In genomic region chr14:54805521-54806322, GRCh38 we compare ENCODE assay signal across 8 cellular contexts.
A peak's percentile ranks its signal among the peaks of the same experiment; 100 is the strongest.
DNase-seq lines count a peak whose midpoint lies in the region; ATAC-seq and TF ChIP-seq lines count a peak whose summit lies in the region.

No MANE protein-coding gene starts in this region.

- H2BK12ac ChIP-seq in mesenchymal stem cell (ENCODE audit: low read length in 2 of 2): no peak overlapping the region

- H3K4me1 ChIP-seq in effector memory CD4-positive, alpha-beta T cell (ENCODE audit: control insufficient read depth, insufficient read depth, low read length, poor library complexity, severe bottlenecking): no peaks in the 10 kb centered on the region
- H3K4me1 ChIP-seq in mesenchymal stem cell (ENCODE audit: control insufficient read depth, insufficient read depth, low read depth, low read length): peaks cover 3% of the 10 kb centered on the region

- H3K9ac ChIP-seq in mesenchymal stem cell (ENCODE audit: low read length): peak overlapping the region; percentile 28

- peak; percentile 67 for ATAC-seq in HG03280 (IDR thresholded peaks at IDR 0.05; ENCODE audit: unreplicated experiment)
- ATAC-seq in activated CD8-positive, alpha-beta T cell treated with anti-CD3 and anti-CD28 coated beads for 36 hours: peak; percentile 88

- no peak overlapping the region for H4K91ac ChIP-seq in mesenchymal stem cell (ENCODE audit: low read length)

- no peaks in the 10 kb centered on the region for H3K79me1 ChIP-seq in mesenchymal stem cell (replicated peaks; ENCODE audit: low read length, poor library complexity, severe bottlenecking)

- peaks cover 2% of the 10 kb centered on the region for H3K4me1 Mint-ChIP-seq in activated CD8-positive, alpha-beta T cell treated with anti-CD3 and anti-CD28 coated beads for 36 hours (ENCODE audit: low read depth)

- H3K4ac ChIP-seq in mesenchymal stem cell (ENCODE audit: low read depth in 1 of 2, low read length in 2 of 2): no peak overlapping the region

- no peak overlapping the region for H2AK5ac ChIP-seq in mesenchymal stem cell (ENCODE audit: low read length, severe bottlenecking)

- H2AFZ ChIP-seq in mesenchymal stem cell (ENCODE audit: low read depth, low read length): no peak overlapping the region

- H2BK5ac ChIP-seq in mesenchymal stem cell (ENCODE audit: low read depth, low read length, poor library complexity, severe bottlenecking): no peak overlapping the region

- no peaks in the 10 kb centered on the region for H3K27me3 ChIP-seq in effector memory CD4-positive, alpha-beta T cell (replicated peaks; ENCODE audit: control insufficient read depth, insufficient read depth, low read length, poor library complexity, severe bottlenecking)
- H3K27me3 ChIP-seq in mesenchymal stem cell (ENCODE audit: control insufficient read depth in 1 of 2, insufficient read depth in 1 of 2, low read length in 2 of 2): peaks cover 21 to 22% of the 10 kb centered on the region in 2 experiments

- DNase-seq in NK-92 treated with Interleukin-12 subunit alpha and Interleukin-12 subunit beta, amount 100 ng/mL, for 24 hours (lab: John Stamatoyannopoulos, UW): peak; percentile 35
- DNase-seq in NK-92 (lab: John Stamatoyannopoulos, UW; ENCODE audit: unreplicated experiment) (no peak), NCI-H526 treated with DMSO at 0.1 percent for 48 hours (lab: John Stamatoyannopoulos, UW) (peak; percentile 59), mesenchymal stem cell (peak; percentile 78)
- peak; percentile 86 for DNase-seq in activated CD8-positive, alpha-beta T cell treated with anti-CD3 and anti-CD28 coated beads for 36 hours
- peak; percentile 32 to 50 (median 41) for DNase-seq in effector memory CD4-positive, alpha-beta T cell
- peak; percentile 46 for DNase-seq in stimulated activated CD8-positive, alpha-beta memory T cell treated with anti-CD3 and anti-CD28 coated beads, Interleukin-15, amount 100 ng/mL, for 1 hour (ENCODE audit: low read depth)

- H2BK120ac ChIP-seq in mesenchymal stem cell (ENCODE audit: low read depth, low read length): no peak overlapping the region

- H3K36me3 ChIP-seq in effector memory CD4-positive, alpha-beta T cell (ENCODE audit: control insufficient read depth, insufficient read depth, low read length): no peaks in the 10 kb centered on the region
- no peaks in the 10 kb centered on the region for H3K36me3 ChIP-seq in mesenchymal stem cell (ENCODE audit: control insufficient read depth in 1 of 2, insufficient read depth in 2 of 2, low read depth in 1 of 2, low read length in 2 of 2)

- no peaks in the 10 kb centered on the region for H3K9me3 ChIP-seq in effector memory CD4-positive, alpha-beta T cell (ENCODE audit: control insufficient read depth, low read length)
- H3K9me3 ChIP-seq in mesenchymal stem cell (ENCODE audit: control insufficient read depth, low read length): no peaks in the 10 kb centered on the region

- no peak overlapping the region for H2BK15ac ChIP-seq in mesenchymal stem cell (ENCODE audit: low read depth, poor library complexity, severe bottlenecking)

- H4K8ac ChIP-seq in mesenchymal stem cell (ENCODE audit: low read length): no peak overlapping the region

- no peak overlapping the region for H3K4me2 ChIP-seq in mesenchymal stem cell (ENCODE audit: low read length, poor library complexity, severe bottlenecking)

- H3K4me3 ChIP-seq in effector memory CD4-positive, alpha-beta T cell (ENCODE audit: insufficient read depth, low read depth, low read length, poor library complexity, severe bottlenecking): no peak overlapping the region
- H3K4me3 ChIP-seq in mesenchymal stem cell (ENCODE audit: insufficient read depth in 1 of 2, low read depth in 1 of 2, low read length in 2 of 2): peak overlapping the region in 1 of 2 experiments; percentile 57

- no peak overlapping the region for H3K27ac ChIP-seq in effector memory CD4-positive, alpha-beta T cell (ENCODE audit: insufficient read depth, low read length, poor library complexity, severe bottlenecking)
- no peak overlapping the region for H3K27ac ChIP-seq in mesenchymal stem cell (ENCODE audit: low read length, poor library complexity, severe bottlenecking)

- H3K9me3 Mint-ChIP-seq in activated CD8-positive, alpha-beta T cell treated with anti-CD3 and anti-CD28 coated beads for 36 hours: no peaks in the 10 kb centered on the region

- no peak overlapping the region for H3K18ac ChIP-seq in mesenchymal stem cell (ENCODE audit: low read depth in 1 of 2, low read length in 2 of 2)

- no peaks in the 10 kb centered on the region for H3K36me3 Mint-ChIP-seq in activated CD8-positive, alpha-beta T cell treated with anti-CD3 and anti-CD28 coated beads for 36 hours (ENCODE audit: low read depth)

- 40% methylated on average over 19 of the region's 19 CpGs for WGBS in mesenchymal stem cell

- no peak overlapping the region for H3K23ac ChIP-seq in mesenchymal stem cell (ENCODE audit: low read length in 2 of 2)

- no peak overlapping the region for H3K27ac Mint-ChIP-seq in activated CD8-positive, alpha-beta T cell treated with anti-CD3 and anti-CD28 coated beads for 36 hours

- CTCF ChIA-PET in activated CD8-positive, alpha-beta T cell treated with anti-CD3 and anti-CD28 coated beads for 36 hours (lab: Charles Lee): interaction anchor here (0.6 to 10.9 kb wide), 28 partner anchors 8 to 323 kb away, joined by 3 to 93 read pairs (median 3); partner anchors contain the start of gene SAMD4A

- H3K4me3 Mint-ChIP-seq in activated CD8-positive, alpha-beta T cell treated with anti-CD3 and anti-CD28 coated beads for 36 hours: no peak overlapping the region

- no peak overlapping the region for H3K14ac ChIP-seq in mesenchymal stem cell (ENCODE audit: low read length in 2 of 2)

- TF ChIP-seq CTCF in activated CD8-positive, alpha-beta T cell treated with anti-CD3 and anti-CD28 coated beads for 36 hours (IDR thresholded peaks at IDR 0.05): peak; percentile 93

- POLR2A ChIA-PET in activated CD8-positive, alpha-beta T cell treated with anti-CD3 and anti-CD28 coated beads for 36 hours (lab: Charles Lee): no interaction called here

- H3K27me3 Mint-ChIP-seq in activated CD8-positive, alpha-beta T cell treated with anti-CD3 and anti-CD28 coated beads for 36 hours: peaks cover 21% of the 10 kb centered on the region

- intact Hi-C loops in activated CD8-positive, alpha-beta T cell treated with anti-CD3 and anti-CD28 coated beads for 36 hours (cut with micrococcal nuclease): loop anchor here (2.0 kb wide), 1 partner anchor 29 kb away; no protein-coding TSS in a partner anchor
